8 cellular contexts compared by ENCODE assay signal in the genomic region with DNA sequence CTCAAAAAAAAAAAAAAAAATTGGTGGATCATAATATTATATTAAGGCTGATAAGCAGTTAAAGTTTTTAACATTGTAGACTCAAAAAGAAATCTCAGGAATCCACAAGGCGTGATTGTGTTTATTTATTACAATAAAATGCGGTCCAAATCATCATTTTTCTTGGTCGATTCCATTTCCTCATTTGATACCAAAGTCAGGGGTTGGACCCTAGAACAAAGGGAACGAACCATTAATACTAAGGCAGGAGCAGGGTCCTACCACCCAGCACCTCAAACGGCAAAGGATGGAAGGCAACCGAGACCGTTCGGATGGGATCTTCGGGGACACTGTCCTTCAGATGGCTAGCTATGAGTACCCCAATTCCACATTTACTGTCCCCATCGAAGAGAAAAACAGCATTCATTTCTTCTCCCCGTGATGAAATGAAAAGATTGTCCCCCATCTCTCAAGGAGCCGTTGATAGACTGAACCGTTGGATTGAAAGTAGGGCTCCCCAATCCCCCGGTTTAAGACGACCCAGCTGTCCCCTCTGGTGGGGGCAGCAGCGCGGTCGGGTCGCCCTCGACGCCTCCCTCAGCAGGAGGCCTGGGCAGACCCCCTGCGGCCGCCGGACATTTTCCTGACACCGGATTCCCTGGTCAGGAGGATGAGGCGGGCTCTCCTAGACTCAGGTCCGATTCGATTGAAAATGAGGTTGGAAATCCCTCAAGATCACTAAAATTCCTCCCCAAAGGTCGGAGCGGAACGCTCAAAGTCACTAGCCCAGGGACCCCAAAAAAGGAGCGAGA. TPM values are rescaled to one million over a fixed set of nuclear protein-coding genes. Genes with fewer than 3 reads are reported as not detected.
DNase-seq lines count a peak whose midpoint lies in the region; ATAC-seq and TF ChIP-seq lines count a peak whose summit lies in the region.

No MANE protein-coding gene starts in this region.

- ATAC-seq in GM18519 (IDR thresholded peaks at IDR 0.05; ENCODE audit: low FRiP score, unreplicated experiment) (no peak), GM18520 (IDR thresholded peaks at IDR 0.05; ENCODE audit: unreplicated experiment) (no peak), HG02870 (IDR thresholded peaks at IDR 0.05; ENCODE audit: unreplicated experiment) (no peak)

- H3K9me3 ChIP-seq in HUES6 (ENCODE audit: control insufficient read depth, insufficient read depth, low read depth, low read length), result no peaks in the 10 kb centered on the region
- no peaks in the 10 kb centered on the region for H3K9me3 ChIP-seq in thyroid gland

- H3K36me3 ChIP-seq in HUES6 (ENCODE audit: control insufficient read depth, insufficient read depth, low read length), result no peaks in the 10 kb centered on the region
- H3K36me3 ChIP-seq in thyroid gland, result no peaks in the 10 kb centered on the region

- peak overlapping the region; percentile 85 for H3K4me3 Mint-ChIP-seq in MCF 10A (ENCODE audit: unreplicated experiment)

- H3K9ac ChIP-seq in HUES6 (ENCODE audit: low read length), result peak overlapping the region; percentile 95

- TF ChIP-seq POLR2A in lower leg skin (IDR thresholded peaks at IDR 0.05), result no peak
- no peak for TF ChIP-seq POLR2A in thyroid gland (IDR thresholded peaks at IDR 0.05)

- 23 to 32% methylated on average over 32 of the region's 32 CpGs for WGBS in lower leg skin, 2 donors
- 31 to 40% methylated on average over 31 to 32 of the region's 32 CpGs for WGBS in thyroid gland, 2 donors

- no TSS peak for BruUV-seq in MCF 10A (replicated peaks; lab: Mats Ljungman, UMichigan)

- H3K27me3 Mint-ChIP-seq in MCF 10A (ENCODE audit: insufficient read depth, unreplicated experiment), result no peaks in the 10 kb centered on the region

- H3K4me1 ChIP-seq in HUES6 (ENCODE audit: control insufficient read depth, insufficient read depth, low read length) (peaks cover 20% of the 10 kb centered on the region), thyroid gland (peaks cover 0 to 4% of the 10 kb centered on the region in 2 donors)

- H3K9me3 Mint-ChIP-seq in MCF 10A (ENCODE audit: unreplicated experiment), result no peaks in the 10 kb centered on the region

- TF ChIP-seq CTCF in GM12875 (IDR thresholded peaks at IDR 0.05; ENCODE audit: borderline replicate concordance, insufficient read depth, low read depth, low read length) (no peak), MCF 10A (IDR thresholded peaks at IDR 0.05; ENCODE audit: unreplicated experiment) (no peak), lower leg skin (IDR thresholded peaks at IDR 0.05) (no peak), thyroid gland (IDR thresholded peaks at IDR 0.05) (no peak)

- no peak overlapping the region for H3K27ac Mint-ChIP-seq in MCF 10A (ENCODE audit: low read depth, unreplicated experiment)

- POLR2A ChIA-PET in MCF 10A (lab: Yijun Ruan, JAX), result interaction anchor here (0.7 kb wide), 1 partner anchor 80 kb away, joined by 3 read pairs; no protein-coding TSS in a partner anchor

- peak overlapping the region; percentile 69; the same call in 1 of the 2 replicates for H3K27ac ChIP-seq in HUES6 (ENCODE audit: low read depth, low read length)
- H3K27ac ChIP-seq in thyroid gland, result no peak overlapping the region

- H3K4me1 Mint-ChIP-seq in MCF 10A (ENCODE audit: insufficient read depth, unreplicated experiment), result peaks cover 12% of the 10 kb centered on the region

- H3K4me3 ChIP-seq in GM12875 (ENCODE audit: low read depth, low read length), result peak overlapping the region; percentile 71
- H3K4me3 ChIP-seq in HUES6 (ENCODE audit: low read depth, low read length), result peak overlapping the region; percentile 82
- peak overlapping the region; percentile 50 for H3K4me3 ChIP-seq in lower leg skin (ENCODE audit: low read depth, poor library complexity, severe bottlenecking)
- H3K4me3 ChIP-seq in thyroid gland (replicated peaks in 1 of 3), result peak overlapping the region in 2 of 3 donors; percentile 57 to 60

- intact Hi-C loops in MCF 10A (cut with micrococcal nuclease), result no loop called here
- intact Hi-C loops in lower leg skin (cut with DNase I; ENCODE audit: low total_unique reads), result no loop called here
- intact Hi-C loops in thyroid gland (cut with DNase I), result loop anchor here (5.0 to 10.0 kb wide), 2 partner anchors 57 to 155 kb away; no protein-coding TSS in a partner anchor

- CTCF ChIA-PET in MCF 10A (lab: Yijun Ruan, JAX), result interaction anchor here (0.6 to 5.2 kb wide), 2 partner anchors 102 to 517 kb away, joined by 3 to 38 read pairs; no protein-coding TSS in a partner anchor

- no peaks in the 10 kb centered on the region for H3K27me3 ChIP-seq in HUES6 (ENCODE audit: control insufficient read depth, insufficient read depth, low read length)
- H3K27me3 ChIP-seq in thyroid gland, result no peaks in the 10 kb centered on the region

- DNase-seq in MCF 10A (ENCODE audit: unreplicated experiment) (no peak), lower leg skin (ENCODE audit: low spot score in 2 of 2) (no peak), thyroid gland (peak; percentile 1 to 5)

- H3K36me3 Mint-ChIP-seq in MCF 10A (ENCODE audit: insufficient read depth, unreplicated experiment), result peaks cover 6% of the 10 kb centered on the region

RNA-seq across cellular contexts. Expression of a gene that starts 0.6 kb away (rescaled TPM):
- 0.56 and 1.4 TPM in 2 replicates for total RNA-seq in MCF 10A (2022)
- 1 to 10 TPM in 1 of 4 donors, under 1 TPM in 2, not detected in 1; 0.22 to 3.5 (median 0.49) TPM for total RNA-seq in lower leg skin
- 10 to 100 TPM in 1 of 4 donors, 1 to 10 TPM in 1, under 1 TPM in 1, not detected in 1; 0.78 to 25.9 (median 1.1) TPM for total RNA-seq in thyroid gland

Comparison
In these comparisons a context has a peak if more than half of its experiments do, and no peak if none do; other contexts are left out.
1. DNase-seq: peak in thyroid gland (2 of 2); none in MCF 10A (single experiment) and lower leg skin (0 of 2).
2. Peak in every context shown above with its lines, with median percentiles within 50 percentile points of each other: H3K4me3 ChIP-seq.